In the genomic region with DNA sequence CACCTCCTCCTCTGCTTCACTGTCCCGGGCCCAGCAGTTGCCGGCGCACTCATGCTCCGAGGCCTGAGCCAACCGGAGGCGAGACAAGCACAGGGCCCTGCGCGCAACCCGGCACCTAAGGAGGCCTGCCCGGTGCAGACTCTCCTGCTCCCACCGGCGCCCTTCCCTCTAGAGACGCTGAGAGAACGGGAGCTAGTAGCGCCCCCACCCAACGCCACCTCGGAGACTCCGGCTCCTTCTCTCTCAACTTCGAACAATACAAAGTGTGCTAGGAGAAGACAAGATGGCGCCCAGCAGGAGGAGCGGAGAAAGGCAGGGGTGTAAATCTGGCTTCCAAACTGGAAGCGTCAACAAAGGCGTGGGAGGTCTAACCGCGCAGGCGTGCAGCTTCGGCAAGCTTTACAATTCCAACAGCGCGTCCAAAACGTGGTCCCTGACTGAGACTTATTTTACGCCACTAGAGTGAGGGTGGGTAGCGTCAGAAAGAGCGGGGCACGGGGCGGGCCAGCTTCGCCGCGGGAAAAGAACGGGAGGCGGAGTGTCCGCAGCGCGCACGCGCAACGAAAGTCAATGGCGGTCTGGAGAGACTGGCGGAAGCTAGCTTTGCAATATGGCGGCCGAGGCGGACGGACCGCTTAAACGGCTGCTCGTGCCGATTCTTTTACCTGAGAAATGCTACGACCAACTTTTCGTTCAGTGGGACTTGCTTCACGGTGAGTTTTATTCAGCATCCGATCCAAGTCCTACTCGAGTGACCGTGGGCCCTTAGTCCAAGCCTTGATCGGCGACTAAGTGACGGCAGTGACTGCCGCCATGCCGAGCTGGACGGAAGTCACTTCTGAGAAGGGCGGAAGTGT, we compare ENCODE assay signal across 8 cellular contexts. TPM values are rescaled to one million over a fixed set of nuclear protein-coding genes. Genes with fewer than 3 reads are reported as not detected.
DNase-seq lines count a peak whose midpoint lies in the region; ATAC-seq and TF ChIP-seq lines count a peak whose summit lies in the region.

A gene (plus strand): TSS at position 600 of the 857 bp plus-strand sequence. CDS start 11 bp downstream, at position 611.

- H3K27me3 Mint-ChIP-seq in T-cell (no peaks in the 10 kb centered on the region), type B pancreatic cell (no peaks in the 10 kb centered on the region)

- H3K4me3 Mint-ChIP-seq in T-cell (peak within 1 kb of the TSS; percentile 90 to 99 (median 98)), type B pancreatic cell (peak within 1 kb of the TSS; percentile 99)

- H3K4me3 ChIP-seq in GM12864 (ENCODE audit: low read depth, low read length): peak within 1 kb of the TSS; percentile 75

- 11 to 15% (median 14%) methylated on average over 66 to 69 of the region's 69 CpGs for WGBS in adipose tissue, 3 donors

- H3K27ac ChIP-seq in adipose tissue (ENCODE audit: low read depth, low read length): peak within 1 kb of the TSS; percentile 58

- no peaks in the 10 kb centered on the region for H3K9me3 Mint-ChIP-seq in T-cell
- no peaks in the 10 kb centered on the region for H3K9me3 Mint-ChIP-seq in type B pancreatic cell

- ATAC-seq in HG02759 (IDR thresholded peaks at IDR 0.05; ENCODE audit: unreplicated experiment): peak; percentile 73
- peak; percentile 79 to 87 (median 85) for ATAC-seq in T-cell (replicated peaks in 1 of 4)

- H3K36me3 Mint-ChIP-seq in T-cell (peaks cover 15% of the 10 kb centered on the region), type B pancreatic cell (peaks cover 19% of the 10 kb centered on the region)

- TF ChIP-seq CTCF in GM12864 (IDR thresholded peaks at IDR 0.05; ENCODE audit: low read depth, low read length, missing control alignments) (no peak), type B pancreatic cell (conservative IDR thresholded peaks at IDR 0.05) (peak; percentile 10)

- DNase-seq in GM12864 (ENCODE audit: low read depth) (peak; percentile 83), NCI-H1436 treated with DMSO at 0.1 percent for 48 hours (lab: John Stamatoyannopoulos, UW) (peak; percentile 86), T-cell (peak; percentile 91 to 96 (median 94)), cardiac septum (ENCODE audit: low spot score) (peak; percentile 98), pons (ENCODE audit: low spot score) (peak; percentile 97), type B pancreatic cell (ENCODE audit: extremely low spot score, unreplicated experiment) (peak; percentile 98)

- H3K4me1 Mint-ChIP-seq in T-cell (peaks cover 53 to 60% (median 55%) of the 10 kb centered on the region in 3 donors), type B pancreatic cell (ENCODE audit: unreplicated experiment) (peaks cover 52% of the 10 kb centered on the region)

- POLR2A ChIA-PET in T-cell (lab: Charles Lee): interaction anchor here (0.6 to 2.1 kb wide), 12 partner anchors 9 to 539 kb away, joined by 3 to 10 read pairs (median 4); a partner anchor contains a TSS

- H3K27ac Mint-ChIP-seq in T-cell (peak within 1 kb of the TSS; percentile 99 to 100), type B pancreatic cell (peak within 1 kb of the TSS; percentile 100)

- CTCF ChIA-PET in T-cell (lab: Charles Lee): interaction anchor here in 1 of 2 donors (1.0 to 2.3 kb wide), 3 partner anchors 31 to 104 kb away, joined by 3 to 16 read pairs (median 13); a partner anchor contains a TSS

- intact Hi-C loops in cardiac septum (cut with DNase I): loop anchor here (2.0 kb wide), 2 partner anchors 31 to 103 kb away; a partner anchor contains a TSS

RNA-seq across cellular contexts. Expression of the gene that starts here (rescaled TPM):
- total RNA-seq in T-cell (10 to 100 TPM; 27.0 to 31.4 (median 28.6) TPM), cardiac septum (22.4 TPM), type B pancreatic cell (ENCODE audit: low replicate concordance) (61.8 and 67.6 TPM in 2 replicates)
- 10 to 100 TPM; 31.7 to 72.2 (median 50.2) TPM for polyA plus RNA-seq in adipose tissue

Comparison
In these comparisons a context has a peak if more than half of its experiments do, and no peak if none do; other contexts are left out.
1. Peak in every context shown above with its lines: DNase-seq, ATAC-seq, H3K4me3 ChIP-seq and H3K27ac ChIP-seq.